Comparison of ENCODE assay signal across 30 cellular contexts in genomic region chr15:96142498-96142897, GRCh38.
"Had no signal": no experiment of that assay in that cellular context is flagged by ENCODE, and none has a peak within 500 bp of the region (broad histone marks: within the 10 kb centered on the region; RNA-seq: fewer than 3 reads in every experiment).

No MANE protein-coding gene starts in this region.

- H3K4me1 ChIP-seq: left lung, neural progenitor cell, prostate gland, transverse colon, upper lobe of left lung, vagina had no signal

- H3K27ac Mint-ChIP-seq: immature natural killer cell; mesothelial cell of epicardium; naive B cell; natural killer cell; nephron progenitor cell; neural progenitor cell; stimulated activated memory B cell treated with anti-CD40 and anti-IgM and Interleukin-4, amounts not matched to agents 10 μg/mL and 1 μg/mL and 100 μg/mL, for 72 hours; stimulated activated naive CD8-positive, alpha-beta T cell treated with anti-CD3 and anti-CD28 coated beads, Interleukin-15, amount 100 ng/mL, for 72 hours had no signal

- DNase-seq: hypothalamus; immature natural killer cell; kidney; left colon; left lung; mesendoderm; naive B cell; natural killer cell; nephron progenitor cell; occipital lobe; retina; right cardiac atrium; stimulated activated CD4-positive, alpha-beta T cell treated with anti-CD3 and anti-CD28 coated beads, Interleukin-1b, Interleukin-23, amount 100 ng/mL, for 48 hours; stimulated activated CD4-positive, alpha-beta T cell treated with anti-CD3 and anti-CD28 coated beads, Interleukin-2, amount 100 ng/mL, for 48 hours; stimulated activated CD4-positive, alpha-beta T cell treated with anti-CD3 and anti-CD28 coated beads, Interleukin-4, amount 100 ng/mL, for 4 hours; stimulated activated CD8-positive, alpha-beta memory T cell treated with anti-CD3 and anti-CD28 coated beads, Interleukin-4, amount 100 ng/mL, for 48 hours; stimulated activated naive CD4-positive, alpha-beta T cell treated with Interleukin-2 at 50 U/mL for 16 hours; stimulated activated naive CD8-positive, alpha-beta T cell treated with anti-CD3 and anti-CD28 coated beads, Interleukin-15, amount 100 ng/mL, for 72 hours; substantia nigra; transverse colon; upper lobe of left lung had no signal

- H3K4me2 ChIP-seq: neural progenitor cell, smooth muscle cell had no signal

- H3K36me3 ChIP-seq: left lung, neural progenitor cell, neutrophil, prostate gland, transverse colon, upper lobe of left lung, vagina had no signal

- H3K9me3 ChIP-seq: left lung, neutrophil, prostate gland, transverse colon, upper lobe of left lung, vagina had no signal

- ATAC-seq: left colon; left lung; natural killer cell; right cardiac atrium; stimulated activated memory B cell treated with anti-CD40 and anti-IgM and Interleukin-4, amounts not matched to agents 10 μg/mL and 1 μg/mL and 100 μg/mL, for 72 hours; stimulated activated naive CD8-positive, alpha-beta T cell treated with anti-CD3 and anti-CD28 coated beads, Interleukin-15, amount 100 ng/mL, for 72 hours had no signal

- H3K4me1 Mint-ChIP-seq: immature natural killer cell; naive B cell; natural killer cell; stimulated activated memory B cell treated with anti-CD40 and anti-IgM and Interleukin-4, amounts not matched to agents 10 μg/mL and 1 μg/mL and 100 μg/mL, for 72 hours; stimulated activated naive CD8-positive, alpha-beta T cell treated with anti-CD3 and anti-CD28 coated beads, Interleukin-15, amount 100 ng/mL, for 72 hours had no signal

- H3K36me3 Mint-ChIP-seq: immature natural killer cell; naive B cell; natural killer cell; neural progenitor cell; stimulated activated memory B cell treated with anti-CD40 and anti-IgM and Interleukin-4, amounts not matched to agents 10 μg/mL and 1 μg/mL and 100 μg/mL, for 72 hours had no signal

- FAIRE-seq: islet of Langerhans, kidney had no signal

- H3K4me3 ChIP-seq: left lung, lung, neural progenitor cell, prostate gland, smooth muscle cell, transverse colon, upper lobe of left lung, vagina had no signal

- H3K27me3 Mint-ChIP-seq: naive B cell had no signal

- H3K4me3 Mint-ChIP-seq: immature natural killer cell; mesothelial cell of epicardium; naive B cell; natural killer cell; nephron progenitor cell; neural progenitor cell; stimulated activated memory B cell treated with anti-CD40 and anti-IgM and Interleukin-4, amounts not matched to agents 10 μg/mL and 1 μg/mL and 100 μg/mL, for 72 hours; stimulated activated naive CD8-positive, alpha-beta T cell treated with anti-CD3 and anti-CD28 coated beads, Interleukin-15, amount 100 ng/mL, for 72 hours had no signal

- H3K9ac ChIP-seq: neural progenitor cell had no signal

- H3K27me3 ChIP-seq: left lung, neural progenitor cell, neutrophil, transverse colon, upper lobe of left lung, vagina had no signal

- H3K27ac ChIP-seq: left lung, neural progenitor cell, neutrophil, prostate gland, transverse colon, upper lobe of left lung, vagina had no signal

- H2AFZ ChIP-seq: neural progenitor cell had no signal
